Comparison of ENCODE assay signal across 8 cellular contexts in the genomic region with DNA sequence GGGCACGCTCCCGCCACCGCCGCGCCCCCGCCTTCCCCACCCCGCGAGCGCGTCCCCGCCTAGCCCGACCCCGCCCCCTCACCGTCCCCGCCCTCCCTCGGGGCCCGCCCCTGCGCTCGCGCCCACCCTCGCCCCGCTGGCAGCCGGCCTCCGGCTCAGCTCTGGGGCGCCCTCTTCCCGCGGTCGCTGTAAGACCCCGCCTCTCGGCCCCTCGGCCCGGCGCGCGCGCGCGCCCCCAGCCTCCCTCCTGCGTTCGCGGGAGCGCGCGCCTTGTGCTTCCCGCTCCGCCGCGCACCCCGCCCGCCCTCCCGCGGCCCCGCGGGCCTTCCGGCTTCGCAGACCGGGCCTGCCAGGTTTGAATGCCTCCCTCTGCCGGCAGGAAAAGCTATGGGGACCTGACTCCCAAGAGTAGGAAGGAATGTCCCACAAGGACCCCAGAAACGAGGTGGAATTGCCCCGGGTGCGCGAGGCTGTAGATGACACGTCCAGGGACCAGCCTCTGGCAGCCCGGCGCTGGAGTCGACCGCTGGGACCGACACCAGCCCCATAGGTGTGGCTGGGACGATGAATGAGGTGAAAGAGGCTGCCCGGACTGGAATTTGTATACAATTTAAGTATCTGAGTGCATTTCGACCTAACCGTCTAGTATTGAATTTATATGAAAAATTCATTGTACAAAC. TPM values are rescaled to one million over a fixed set of nuclear protein-coding genes. Genes with fewer than 3 reads are reported as not detected.
DNase-seq lines count a peak whose midpoint lies in the region; TF ChIP-seq lines count a peak whose summit lies in the region.

No MANE protein-coding gene starts in this region.

- H3K14ac ChIP-seq in mesenchymal stem cell (ENCODE audit: low read length in 2 of 2) = no peak overlapping the region

- no peaks in the 10 kb centered on the region for H3K27me3 ChIP-seq in mesenchymal stem cell (ENCODE audit: control insufficient read depth in 1 of 2, insufficient read depth in 1 of 2, low read length in 2 of 2)

- DNase-seq in COR-L47 (lab: John Stamatoyannopoulos, UW) = peak; percentile 92
- peak; percentile 98 for DNase-seq in GM20000 (ENCODE audit: low spot score)
- peak; percentile 68 for DNase-seq in HS-5 (ENCODE audit: low read depth)
- DNase-seq in NK-92 (lab: John Stamatoyannopoulos, UW; ENCODE audit: unreplicated experiment) = peak; percentile 36
- peak; percentile 96 for DNase-seq in activated CD8-positive, alpha-beta memory T cell treated with anti-CD3 and anti-CD28 coated beads for 24 hours
- DNase-seq in effector CD8-positive, alpha-beta T cell (lab: John Stamatoyannopoulos, UW) = peak; percentile 90
- DNase-seq in mesenchymal stem cell = peak; percentile 95
- peak; percentile 89 for DNase-seq in stimulated activated CD8-positive, alpha-beta memory T cell treated with anti-CD3 and anti-CD28 coated beads, Interleukin-12 subunit alpha, Interleukin-12 subunit beta, amount 100 ng/mL, for 24 hours (ENCODE audit: extremely low read depth)

- no peaks in the 10 kb centered on the region for H3K79me1 ChIP-seq in mesenchymal stem cell (replicated peaks; ENCODE audit: low read length, poor library complexity, severe bottlenecking)

- peak overlapping the region; percentile 96 for H3K9ac ChIP-seq in mesenchymal stem cell (ENCODE audit: low read length)

- H4K8ac ChIP-seq in mesenchymal stem cell (ENCODE audit: low read length) = peak overlapping the region; percentile 30

- H3K9me3 ChIP-seq in mesenchymal stem cell (ENCODE audit: control insufficient read depth, low read length) = no peaks in the 10 kb centered on the region

- H2AFZ ChIP-seq in mesenchymal stem cell (ENCODE audit: low read depth, low read length) = peak overlapping the region; percentile 91

- H4K91ac ChIP-seq in mesenchymal stem cell (ENCODE audit: low read length) = peak overlapping the region; percentile 8

- H3K36me3 ChIP-seq in mesenchymal stem cell (ENCODE audit: control insufficient read depth in 1 of 2, insufficient read depth in 2 of 2, low read depth in 1 of 2, low read length in 2 of 2) = no peaks in the 10 kb centered on the region

- H3K18ac ChIP-seq in mesenchymal stem cell (ENCODE audit: low read depth in 1 of 2, low read length in 2 of 2) = peak overlapping the region; percentile 17 to 52

- H2BK5ac ChIP-seq in mesenchymal stem cell (ENCODE audit: low read depth, low read length, poor library complexity, severe bottlenecking) = peak overlapping the region; percentile 19

- peaks cover 2% of the 10 kb centered on the region for H3K4me1 ChIP-seq in mesenchymal stem cell (ENCODE audit: control insufficient read depth, insufficient read depth, low read depth, low read length)

- TF ChIP-seq CTCF in GM20000 (IDR thresholded peaks at IDR 0.05; ENCODE audit: extremely low read depth, missing control alignments) = peak; percentile 32

- H2BK15ac ChIP-seq in mesenchymal stem cell (ENCODE audit: low read depth, poor library complexity, severe bottlenecking) = no peak overlapping the region

- H2AK5ac ChIP-seq in mesenchymal stem cell (ENCODE audit: low read length, severe bottlenecking) = no peak overlapping the region

- peak overlapping the region in 1 of 2 experiments; percentile 92 for H3K4ac ChIP-seq in mesenchymal stem cell (ENCODE audit: low read depth in 1 of 2, low read length in 2 of 2)

- under 1% methylated on average over 50 of the region's 72 CpGs for WGBS in mesenchymal stem cell

- H2BK12ac ChIP-seq in mesenchymal stem cell (ENCODE audit: low read length in 2 of 2) = peak overlapping the region in 1 of 2 experiments; percentile 83

- peak overlapping the region in 1 of 2 experiments; percentile 89 for H3K23ac ChIP-seq in mesenchymal stem cell (ENCODE audit: low read length in 2 of 2)

- peak overlapping the region; percentile 88 for H3K27ac ChIP-seq in mesenchymal stem cell (ENCODE audit: low read length, poor library complexity, severe bottlenecking)

- peak overlapping the region; percentile 43 for H3K4me2 ChIP-seq in mesenchymal stem cell (ENCODE audit: low read length, poor library complexity, severe bottlenecking)

- no peak overlapping the region for H2BK120ac ChIP-seq in mesenchymal stem cell (ENCODE audit: low read depth, low read length)

- H3K4me3 ChIP-seq in mesenchymal stem cell (ENCODE audit: insufficient read depth in 1 of 2, low read depth in 1 of 2, low read length in 2 of 2) = peak overlapping the region; percentile 95 to 99

RNA-seq across cellular contexts. Expression of gene PTBP3, which starts 0.4 kb away (rescaled TPM):
- 26.7 TPM for polyA plus RNA-seq in mesenchymal stem cell (2013, experiment 1 of 2)
- 25.9 TPM for polyA plus RNA-seq in mesenchymal stem cell (2013, experiment 2 of 2)

RNA-seq across cellular contexts. Expression of gene HSDL2, which starts 46.1 kb away (rescaled TPM):
- 17.9 TPM for polyA plus RNA-seq in mesenchymal stem cell (2013, experiment 1 of 2)
- 18.1 TPM for polyA plus RNA-seq in mesenchymal stem cell (2013, experiment 2 of 2)

Comparison
In these comparisons a context has a peak if more than half of its experiments do, and no peak if none do; other contexts are left out.
1. Peak in every context shown above with its lines: DNase-seq, H3K4me3 ChIP-seq and H3K27ac ChIP-seq.
2. DNase-seq: peak in every context shown above with its lines; median percentile 98 in GM20000; 96 in activated CD8-positive, alpha-beta memory T cell treated with anti-CD3 and anti-CD28 coated beads for 24 hours; 95 in mesenchymal stem cell; 92 in COR-L47; 90 in effector CD8-positive, alpha-beta T cell; 89 in stimulated activated CD8-positive, alpha-beta memory T cell treated with anti-CD3 and anti-CD28 coated beads, Interleukin-12 subunit alpha, Interleukin-12 subunit beta, amount 100 ng/mL, for 24 hours; 68 in HS-5; 36 in NK-92.